ENCODE assay signal across 1 cellular context in the genomic region with DNA sequence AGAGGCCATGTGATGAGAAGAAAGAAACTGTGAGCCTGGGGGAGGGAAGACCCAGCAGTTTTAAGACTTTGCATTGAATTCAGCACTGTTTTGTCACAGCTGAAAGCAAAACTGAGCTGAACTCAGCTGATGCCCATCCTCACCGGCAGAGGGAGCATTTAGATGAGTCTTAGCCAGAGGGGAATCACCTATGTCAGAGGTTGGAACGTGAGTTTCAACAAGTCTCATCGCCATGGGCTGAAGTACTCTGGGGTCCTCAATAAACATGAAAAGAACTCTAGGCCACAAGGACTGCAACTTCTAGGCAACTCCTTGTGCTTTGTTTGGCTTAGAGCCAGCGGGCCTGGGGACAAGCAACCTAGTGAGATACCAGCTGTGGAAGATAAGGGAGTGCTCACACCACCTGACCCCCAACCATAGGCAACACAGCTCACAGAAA.
TF ChIP-seq lines count a peak whose summit lies in the region.

No MANE protein-coding gene starts in this region.

TF ChIP-seq in GM23338, 12 proteins besides CTCF, POLR2A, EP300 and RAD21 (continued from another document):
- TF ChIP-seq REST (IDR thresholded peaks at IDR 0.05; ENCODE audit: unreplicated experiment) = no peak
